8 cellular contexts compared by ENCODE assay signal in genomic region chr1:32178380-32179192, GRCh38. TPM values are rescaled to one million over a fixed set of nuclear protein-coding genes. Genes with fewer than 3 reads are reported as not detected.
DNase-seq lines count a peak whose midpoint lies in the region; ATAC-seq, FAIRE-seq and TF ChIP-seq lines count a peak whose summit lies in the region.

No MANE protein-coding gene starts in this region.

- no peak for TF ChIP-seq RAD21 in HepG2 (CRISPR knock-in tag; IDR thresholded peaks at IDR 0.05)

- peak overlapping the region; percentile 84 for H3K9ac ChIP-seq in HepG2 (ENCODE audit: insufficient read depth, low read depth, low read length)

- CTCF ChIA-PET in HepG2 (lab: Yijun Ruan, JAX; ENCODE audit: low intra/inter-chr PET ratio, low total read pairs), result no interaction called here

- no peaks in the 10 kb centered on the region for H4K20me1 ChIP-seq in HepG2 (ENCODE audit: insufficient read depth, low read length)

- peak overlapping the region; percentile 94 for H3K4me3 Mint-ChIP-seq in activated T-cell treated with anti-CD3 and anti-CD28 coated beads, Interleukin-2, amount 50 U/mL, for 4 hours
- H3K4me3 Mint-ChIP-seq in activated T-helper 2 cell treated with anti-CD3 and anti-CD28 coated beads, Interferon-gamma antibody, Interleukin-2, Interleukin-4, amounts not matched to agents 10 μg/mL and 5 μg/mL and 100 μg/mL, durations not matched to agents 14 hours and 24 hours and 36 hours (ENCODE audit: low read depth), result peak overlapping the region; percentile 97

- DNase-seq in activated T-cell treated with anti-CD3 and anti-CD28 coated beads, Interleukin-2, amount 50 U/mL, for 4 hours, result no peak
- no peak for DNase-seq in activated T-cell treated with anti-CD3 and anti-CD28 coated beads, Interleukin-2, amount 50 U/mL, for 1 hour
- DNase-seq in activated T-helper 2 cell treated with anti-CD3 and anti-CD28 coated beads, Interferon-gamma antibody, Interleukin-2, Interleukin-4, amounts not matched to agents 10 μg/mL and 5 μg/mL and 100 μg/mL, durations not matched to agents 14 hours and 24 hours and 36 hours (ENCODE audit: low spot score), result no peak
- DNase-seq in HepG2 (ENCODE audit: low spot score) (peak; percentile 80), transverse colon (no peak), HCEC 1CT (no peak), mucosa of gallbladder (ENCODE audit: low spot score) (no peak)

- H3K4me3 ChIP-seq in HepG2 (replicated peaks in 1 of 3; ENCODE audit: insufficient read depth in 1 of 3, low read depth in 2 of 3, low read length in 3 of 3) (peak overlapping the region; percentile 47 to 76 (median 58)), transverse colon (peak overlapping the region in 3 of 4 donors; percentile 55 to 82 (median 73))

- H3K36me3 Mint-ChIP-seq in activated T-cell treated with anti-CD3 and anti-CD28 coated beads, Interleukin-2, amount 50 U/mL, for 4 hours (ENCODE audit: insufficient read depth), result peaks cover 24% of the 10 kb centered on the region
- peaks cover 41% of the 10 kb centered on the region for H3K36me3 Mint-ChIP-seq in activated T-helper 2 cell treated with anti-CD3 and anti-CD28 coated beads, Interferon-gamma antibody, Interleukin-2, Interleukin-4, amounts not matched to agents 10 μg/mL and 5 μg/mL and 100 μg/mL, durations not matched to agents 14 hours and 24 hours and 36 hours (ENCODE audit: low read depth)

- ATAC-seq in activated T-cell treated with anti-CD3 and anti-CD28 coated beads, Interleukin-2, amount 50 U/mL, for 4 hours, result no peak
- ATAC-seq in HepG2 (peak; percentile 60), GM18858 (IDR thresholded peaks at IDR 0.05; ENCODE audit: unreplicated experiment) (no peak)

- TF ChIP-seq EP300 in HepG2 (IDR thresholded peaks at IDR 0.05; ENCODE audit: low read depth in 2 of 2, low read length in 2 of 2), result peak; percentile 75 to 77; a peak in 3 of 4 replicates
- peak; percentile 50; the same call in 1 of the 2 replicates for TF ChIP-seq EP300 in HepG2 (CRISPR knock-in tag; IDR thresholded peaks at IDR 0.05; ENCODE audit: borderline replicate concordance)
- TF ChIP-seq EP300 in transverse colon (IDR thresholded peaks at IDR 0.05; ENCODE audit: low read depth), result no peak

- peak overlapping the region; percentile 98 for H3K27ac Mint-ChIP-seq in activated T-helper 2 cell treated with anti-CD3 and anti-CD28 coated beads, Interferon-gamma antibody, Interleukin-2, Interleukin-4, amounts not matched to agents 10 μg/mL and 5 μg/mL and 100 μg/mL, durations not matched to agents 14 hours and 24 hours and 36 hours

- peak; percentile 79 for FAIRE-seq in HepG2 (lab: Jason Lieb, UNC)

- H3K9me3 ChIP-seq in HepG2 (ENCODE audit: low read length) (no peaks in the 10 kb centered on the region), transverse colon (no peaks in the 10 kb centered on the region)

- H3K4me1 ChIP-seq in HepG2 (ENCODE audit: insufficient read depth, low read length) (peaks cover 54% of the 10 kb centered on the region), transverse colon (peaks cover 12 to 38% (median 32%) of the 10 kb centered on the region in 4 donors)

- H3K27ac ChIP-seq in HepG2 (ENCODE audit: extremely low read length, insufficient read depth, low read length), result peak overlapping the region; percentile 87
- peak overlapping the region; percentile 94 to 98 (median 96) for H3K27ac ChIP-seq in transverse colon

- in situ Hi-C loops in HepG2 (cut with HindIII; ENCODE audit: extremely low pct_ligation_motif_present, low pct_unique_long_range_greater_than_20kb) (no loop called here), transverse colon (cut with MboI; ENCODE audit: low pct_ligation_motif_present in 1 of 4, low pct_unique_long_range_greater_than_20kb in 1 of 4, low sequenced_read_pairs in 3 of 4) (no loop called here)

- H3K27me3 Mint-ChIP-seq in activated T-cell treated with anti-CD3 and anti-CD28 coated beads, Interleukin-2, amount 50 U/mL, for 4 hours (ENCODE audit: low read depth), result no peaks in the 10 kb centered on the region
- no peaks in the 10 kb centered on the region for H3K27me3 Mint-ChIP-seq in activated T-helper 2 cell treated with anti-CD3 and anti-CD28 coated beads, Interferon-gamma antibody, Interleukin-2, Interleukin-4, amounts not matched to agents 10 μg/mL and 5 μg/mL and 100 μg/mL, durations not matched to agents 14 hours and 24 hours and 36 hours (ENCODE audit: low read depth)

- no peaks in the 10 kb centered on the region for H3K9me3 Mint-ChIP-seq in activated T-cell treated with anti-CD3 and anti-CD28 coated beads, Interleukin-2, amount 50 U/mL, for 4 hours
- no peaks in the 10 kb centered on the region for H3K9me3 Mint-ChIP-seq in activated T-helper 2 cell treated with anti-CD3 and anti-CD28 coated beads, Interferon-gamma antibody, Interleukin-2, Interleukin-4, amounts not matched to agents 10 μg/mL and 5 μg/mL and 100 μg/mL, durations not matched to agents 14 hours and 24 hours and 36 hours

- peak overlapping the region; percentile 85 for H2AFZ ChIP-seq in HepG2 (ENCODE audit: low read length)

- 0% methylated on average over 7 of the region's 7 CpGs for WGBS in HepG2 (ENCODE audit: low lambda C conversion rate)
- WGBS in transverse colon (ENCODE audit: low coverage in 1 of 2), 2 donors, result 83 to 88% methylated on average over 5 to 7 of the region's 7 CpGs

- peaks cover 4 to 16% of the 10 kb centered on the region in 2 experiments; a peak in 4 of 5 replicates for H3K36me3 ChIP-seq in HepG2 (replicated peaks in 1 of 2; ENCODE audit: control insufficient read depth in 1 of 2, insufficient read depth in 2 of 2, low read length in 2 of 2)
- H3K36me3 ChIP-seq in transverse colon, result no peaks in the 10 kb centered on the region

- no peak for TF ChIP-seq CTCF in HepG2 (CRISPR knock-in tag; IDR thresholded peaks at IDR 0.05)
- no peak for TF ChIP-seq CTCF in transverse colon (IDR thresholded peaks at IDR 0.05)

- TF ChIP-seq POLR2A in HepG2 (IDR thresholded peaks at IDR 0.05; ENCODE audit: insufficient read depth in 1 of 2, low read depth in 2 of 2, low read length in 2 of 2) (no peak), transverse colon (IDR thresholded peaks at IDR 0.05) (no peak)

- POLR2A ChIA-PET in HepG2 (lab: Yijun Ruan, JAX), result interaction anchor here (0.5 to 2.7 kb wide), 17 partner anchors 14 to 174 kb away, joined by 3 to 38 read pairs (median 5); partner anchors contain the start of genes CCDC28B, EIF3I, HDAC1 and IQCC

- intact Hi-C loops in activated T-helper 2 cell treated with anti-CD3 and anti-CD28 coated beads, Interferon-gamma antibody, Interleukin-2, Interleukin-4, amounts not matched to agents 10 μg/mL and 5 μg/mL and 100 μg/mL, durations not matched to agents 14 hours and 24 hours and 36 hours (cut with micrococcal nuclease), result loop anchor here (1.0 to 2.0 kb wide), 2 partner anchors 70 to 472 kb away; partner anchors contain the start of genes KPNA6, RBBP4 and ZBTB8OS
- intact Hi-C loops in HepG2 (cut with micrococcal nuclease; ENCODE audit: unreplicated experiment) (loop anchor here (1.0 kb wide), 1 partner anchor 105 kb away; no protein-coding TSS in a partner anchor), transverse colon (cut with DNase I; ENCODE audit: low total_unique reads) (no loop called here)

- peaks cover 26% of the 10 kb centered on the region for H3K79me2 ChIP-seq in HepG2 (ENCODE audit: insufficient read depth, low read length)

- H3K27me3 ChIP-seq in HepG2 (ENCODE audit: control insufficient read depth in 1 of 2, insufficient read depth in 2 of 2, low read length in 2 of 2), result no peaks in the 10 kb centered on the region
- H3K27me3 ChIP-seq in transverse colon, result no peaks in the 10 kb centered on the region

- peaks cover 32% of the 10 kb centered on the region for H3K4me1 Mint-ChIP-seq in activated T-cell treated with anti-CD3 and anti-CD28 coated beads, Interleukin-2, amount 50 U/mL, for 4 hours (ENCODE audit: low read depth)
- H3K4me1 Mint-ChIP-seq in activated T-helper 2 cell treated with anti-CD3 and anti-CD28 coated beads, Interferon-gamma antibody, Interleukin-2, Interleukin-4, amounts not matched to agents 10 μg/mL and 5 μg/mL and 100 μg/mL, durations not matched to agents 14 hours and 24 hours and 36 hours (ENCODE audit: low read depth), result peaks cover 26% of the 10 kb centered on the region

- peak overlapping the region; percentile 80 for H3K4me2 ChIP-seq in HepG2 (ENCODE audit: low read depth, low read length)

- BruUV-seq in HepG2 (replicated peaks; lab: Mats Ljungman, UMichigan), result no TSS peak

RNA-seq across cellular contexts. Expression of gene TXLNA, which starts 0.9 kb away (rescaled TPM):
- 10 to 100 TPM; 80.7 to 86.6 (median 86.0) TPM for total RNA-seq in activated T-cell treated with anti-CD3 and anti-CD28 coated beads, Interleukin-2, amount 50 U/mL, for 4 hours
- total RNA-seq in activated T-helper 2 cell treated with anti-CD3 and anti-CD28 coated beads, Interferon-gamma antibody, Interleukin-2, Interleukin-4, amounts not matched to agents 10 μg/mL and 5 μg/mL and 100 μg/mL, durations not matched to agents 14 hours and 24 hours and 36 hours, result 98.6 and 101 TPM in 2 replicates
- total RNA-seq in HepG2 (2016; rRNA removed; fragmentation: Illumina TruSeq; extraction: Trizol), result 67.8 and 70.7 TPM in 2 replicates
- total RNA-seq in HepG2 (2016; cell fraction: cytosol; rRNA removed; fragmentation: Illumina TruSeq; extraction: Trizol; ENCODE audit: low read depth), result 4.6 and 5.6 TPM in 2 replicates
- 62.2 and 69.2 TPM in 2 replicates for total RNA-seq in HepG2 (2016; cell fraction: insoluble cytoplasmic fraction; rRNA removed; fragmentation: Illumina TruSeq; extraction: Trizol)
- total RNA-seq in HepG2 (2016; cell fraction: membrane; rRNA removed; fragmentation: Illumina TruSeq; extraction: Trizol), result 18.3 and 20.1 TPM in 2 replicates
- total RNA-seq in HepG2 (2016; cell fraction: nucleus; rRNA removed; fragmentation: Illumina TruSeq; extraction: Trizol), result 43.1 and 47.6 TPM in 2 replicates
- 29.6 and 35.3 TPM in 2 replicates for polyA plus RNA-seq in HepG2 (2011; rRNA removed)
- polyA plus RNA-seq in HepG2 (2011; cell fraction: cytosol; rRNA removed), result 24.4 and 26.4 TPM in 2 replicates
- 61.7 and 67.4 TPM in 2 replicates for polyA plus RNA-seq in HepG2 (2011; cell fraction: nucleus; rRNA removed)
- 17.6 and 25.1 TPM in 2 replicates for polyA plus RNA-seq in HepG2 (2012)
- 1.8 and 2.5 TPM in 2 replicates for polyA plus RNA-seq in HepG2 (2016; cell fraction: cytosol; fragmentation: Illumina TruSeq; extraction: Trizol; ENCODE audit: low read depth)
- polyA plus RNA-seq in HepG2 (2016; cell fraction: insoluble cytoplasmic fraction; fragmentation: Illumina TruSeq; extraction: Trizol; ENCODE audit: low read depth), result 31.0 and 40.7 TPM in 2 replicates
- polyA plus RNA-seq in HepG2 (2016; cell fraction: membrane; fragmentation: Illumina TruSeq; extraction: Trizol; ENCODE audit: low read depth), result 6.7 and 7.2 TPM in 2 replicates
- 57.5 and 57.8 TPM in 2 replicates for polyA plus RNA-seq in HepG2 (2016; cell fraction: nucleus; fragmentation: Illumina TruSeq; extraction: Trizol; ENCODE audit: insufficient read depth, low read depth)
- polyA minus RNA-seq in HepG2 (2011; rRNA and poly(A)+ RNA removed; ENCODE audit: low replicate concordance), result 48.5 and 59.2 TPM in 2 replicates
- 21.2 and 22.2 TPM in 2 replicates for polyA minus RNA-seq in HepG2 (2011; cell fraction: cytosol; rRNA and poly(A)+ RNA removed)
- polyA minus RNA-seq in HepG2 (2011; cell fraction: nucleus; rRNA and poly(A)+ RNA removed), result 18.9 and 23.6 TPM in 2 replicates
- total RNA-seq in transverse colon, result 10 to 100 TPM; 16.5 to 37.3 (median 25.7) TPM
- 62.1 TPM for total RNA-seq in mucosa of gallbladder

RNA-seq across cellular contexts. Expression of gene CCDC28B, which starts 21.8 kb away (rescaled TPM):
- 10 to 100 TPM in 1 of 3 donors, 1 to 10 TPM in 2; 6.7 to 10.0 (median 7.8) TPM for total RNA-seq in activated T-cell treated with anti-CD3 and anti-CD28 coated beads, Interleukin-2, amount 50 U/mL, for 4 hours
- 39.1 and 44.0 TPM in 2 replicates for total RNA-seq in activated T-helper 2 cell treated with anti-CD3 and anti-CD28 coated beads, Interferon-gamma antibody, Interleukin-2, Interleukin-4, amounts not matched to agents 10 μg/mL and 5 μg/mL and 100 μg/mL, durations not matched to agents 14 hours and 24 hours and 36 hours
- total RNA-seq in HepG2 (2016; rRNA removed; fragmentation: Illumina TruSeq; extraction: Trizol) (2.8 and 3.5 TPM in 2 replicates), transverse colon (1 to 10 TPM in 3 of 4 donors, not detected in 1; 1.2 to 4.0 (median 2.7) TPM), mucosa of gallbladder (12.1 TPM)
- total RNA-seq in HepG2 (2016; cell fraction: cytosol; rRNA removed; fragmentation: Illumina TruSeq; extraction: Trizol; ENCODE audit: low read depth), result 0.53 and 1.1 TPM in 2 replicates
- total RNA-seq in HepG2 (2016; cell fraction: insoluble cytoplasmic fraction; rRNA removed; fragmentation: Illumina TruSeq; extraction: Trizol), result 3.1 and 3.8 TPM in 2 replicates
- 1.3 and 1.9 TPM in 2 replicates for total RNA-seq in HepG2 (2016; cell fraction: membrane; rRNA removed; fragmentation: Illumina TruSeq; extraction: Trizol)
- total RNA-seq in HepG2 (2016; cell fraction: nucleus; rRNA removed; fragmentation: Illumina TruSeq; extraction: Trizol), result 0.75 and 0.81 TPM in 2 replicates
- 2.6 TPM in 2 replicates for polyA plus RNA-seq in HepG2 (2011; rRNA removed)
- 1.9 and 2.6 TPM in 2 replicates for polyA plus RNA-seq in HepG2 (2011; cell fraction: cytosol; rRNA removed)
- 4.6 and 5.6 TPM in 2 replicates for polyA plus RNA-seq in HepG2 (2011; cell fraction: nucleus; rRNA removed)
- polyA plus RNA-seq in HepG2 (2012), result 3.4 and 4.3 TPM in 2 replicates
- polyA plus RNA-seq in HepG2 (2016; cell fraction: cytosol; fragmentation: Illumina TruSeq; extraction: Trizol; ENCODE audit: low read depth), result 0.87 and 1.5 TPM in 2 replicates
- polyA plus RNA-seq in HepG2 (2016; cell fraction: insoluble cytoplasmic fraction; fragmentation: Illumina TruSeq; extraction: Trizol; ENCODE audit: low read depth), result 1.5 and 1.7 TPM in 2 replicates
- 0.65 and 0.95 TPM in 2 replicates for polyA plus RNA-seq in HepG2 (2016; cell fraction: membrane; fragmentation: Illumina TruSeq; extraction: Trizol; ENCODE audit: low read depth)
- 1.8 and 2.3 TPM in 2 replicates for polyA plus RNA-seq in HepG2 (2016; cell fraction: nucleus; fragmentation: Illumina TruSeq; extraction: Trizol; ENCODE audit: insufficient read depth, low read depth)
- polyA minus RNA-seq in HepG2 (2011; rRNA and poly(A)+ RNA removed; ENCODE audit: low replicate concordance), result 0.26 and 2.1 TPM in 2 replicates
- polyA minus RNA-seq in HepG2 (2011; cell fraction: cytosol; rRNA and poly(A)+ RNA removed), result 0.89 and 1.9 TPM in 2 replicates
- 0.75 and 1.0 TPM in 2 replicates for polyA minus RNA-seq in HepG2 (2011; cell fraction: nucleus; rRNA and poly(A)+ RNA removed)

RNA-seq across cellular contexts. Expression of gene IQCC, which starts 26.9 kb away (rescaled TPM):
- 1 to 10 TPM; 2.2 to 3.0 (median 2.9) TPM for total RNA-seq in activated T-cell treated with anti-CD3 and anti-CD28 coated beads, Interleukin-2, amount 50 U/mL, for 4 hours
- total RNA-seq in activated T-helper 2 cell treated with anti-CD3 and anti-CD28 coated beads, Interferon-gamma antibody, Interleukin-2, Interleukin-4, amounts not matched to agents 10 μg/mL and 5 μg/mL and 100 μg/mL, durations not matched to agents 14 hours and 24 hours and 36 hours, result 5.0 and 5.4 TPM in 2 replicates
- total RNA-seq in HepG2 (2016; rRNA removed; fragmentation: Illumina TruSeq; extraction: Trizol), result 2.3 and 3.0 TPM in 2 replicates
- 0.62 and 0.71 TPM in 2 replicates for total RNA-seq in HepG2 (2016; cell fraction: cytosol; rRNA removed; fragmentation: Illumina TruSeq; extraction: Trizol; ENCODE audit: low read depth)
- 3.2 TPM in 2 replicates for total RNA-seq in HepG2 (2016; cell fraction: insoluble cytoplasmic fraction; rRNA removed; fragmentation: Illumina TruSeq; extraction: Trizol)
- 1.4 and 1.7 TPM in 2 replicates for total RNA-seq in HepG2 (2016; cell fraction: membrane; rRNA removed; fragmentation: Illumina TruSeq; extraction: Trizol)
- total RNA-seq in HepG2 (2016; cell fraction: nucleus; rRNA removed; fragmentation: Illumina TruSeq; extraction: Trizol), result 2.2 and 3.1 TPM in 2 replicates
- 1.5 and 1.7 TPM in 2 replicates for polyA plus RNA-seq in HepG2 (2011; rRNA removed)
- polyA plus RNA-seq in HepG2 (2011; cell fraction: cytosol; rRNA removed), result 1.4 and 1.5 TPM in 2 replicates
- 1.5 and 2.0 TPM in 2 replicates for polyA plus RNA-seq in HepG2 (2011; cell fraction: nucleus; rRNA removed)
- polyA plus RNA-seq in HepG2 (2012), result 0.89 and 1.6 TPM in 2 replicates
- 0.54 and 0.60 TPM in 2 replicates for polyA plus RNA-seq in HepG2 (2016; cell fraction: cytosol; fragmentation: Illumina TruSeq; extraction: Trizol; ENCODE audit: low read depth)
- 3.2 TPM in 2 replicates for polyA plus RNA-seq in HepG2 (2016; cell fraction: insoluble cytoplasmic fraction; fragmentation: Illumina TruSeq; extraction: Trizol; ENCODE audit: low read depth)
- polyA plus RNA-seq in HepG2 (2016; cell fraction: membrane; fragmentation: Illumina TruSeq; extraction: Trizol; ENCODE audit: low read depth), result 0.99 and 1.1 TPM in 2 replicates
- polyA plus RNA-seq in HepG2 (2016; cell fraction: nucleus; fragmentation: Illumina TruSeq; extraction: Trizol; ENCODE audit: insufficient read depth, low read depth), result 5.3 and 6.6 TPM in 2 replicates
- 1.5 and 5.0 TPM in 2 replicates for polyA minus RNA-seq in HepG2 (2011; rRNA and poly(A)+ RNA removed; ENCODE audit: low replicate concordance)
- 0.53 and 0.69 TPM in 2 replicates for polyA minus RNA-seq in HepG2 (2011; cell fraction: cytosol; rRNA and poly(A)+ RNA removed)
- 1.7 and 1.9 TPM in 2 replicates for polyA minus RNA-seq in HepG2 (2011; cell fraction: nucleus; rRNA and poly(A)+ RNA removed)
- total RNA-seq in transverse colon, result 1 to 10 TPM in 2 of 4 donors, under 1 TPM in 1, not detected in 1; 1.00 to 2.0 (median 1.9) TPM
- total RNA-seq in mucosa of gallbladder, result 3.5 TPM

RNA-seq across cellular contexts. Expression of gene DCDC2B, which starts 30.3 kb away (rescaled TPM):
- total RNA-seq in activated T-cell treated with anti-CD3 and anti-CD28 coated beads, Interleukin-2, amount 50 U/mL, for 4 hours, result not detected
- 0.14 TPM in 1 of 2 replicates, not detected in the other for total RNA-seq in activated T-helper 2 cell treated with anti-CD3 and anti-CD28 coated beads, Interferon-gamma antibody, Interleukin-2, Interleukin-4, amounts not matched to agents 10 μg/mL and 5 μg/mL and 100 μg/mL, durations not matched to agents 14 hours and 24 hours and 36 hours
- not detected in 2 replicates for total RNA-seq in HepG2 (2016; rRNA removed; fragmentation: Illumina TruSeq; extraction: Trizol)
- not detected in 2 replicates for total RNA-seq in HepG2 (2016; cell fraction: cytosol; rRNA removed; fragmentation: Illumina TruSeq; extraction: Trizol; ENCODE audit: low read depth)
- total RNA-seq in HepG2 (2016; cell fraction: insoluble cytoplasmic fraction; rRNA removed; fragmentation: Illumina TruSeq; extraction: Trizol), result not detected in 2 replicates
- not detected in 2 replicates for total RNA-seq in HepG2 (2016; cell fraction: membrane; rRNA removed; fragmentation: Illumina TruSeq; extraction: Trizol)
- not detected in 2 replicates for total RNA-seq in HepG2 (2016; cell fraction: nucleus; rRNA removed; fragmentation: Illumina TruSeq; extraction: Trizol)
- not detected in 2 replicates for polyA plus RNA-seq in HepG2 (2011; rRNA removed)
- polyA plus RNA-seq in HepG2 (2011; cell fraction: cytosol; rRNA removed), result not detected in 2 replicates
- not detected in 2 replicates for polyA plus RNA-seq in HepG2 (2011; cell fraction: nucleus; rRNA removed)
- polyA plus RNA-seq in HepG2 (2012), result 0.09 and 0.12 TPM in 2 replicates
- not detected in 2 replicates for polyA plus RNA-seq in HepG2 (2016; cell fraction: cytosol; fragmentation: Illumina TruSeq; extraction: Trizol; ENCODE audit: low read depth)
- polyA plus RNA-seq in HepG2 (2016; cell fraction: insoluble cytoplasmic fraction; fragmentation: Illumina TruSeq; extraction: Trizol; ENCODE audit: low read depth), result not detected in 2 replicates
- polyA plus RNA-seq in HepG2 (2016; cell fraction: membrane; fragmentation: Illumina TruSeq; extraction: Trizol; ENCODE audit: low read depth), result not detected in 2 replicates
- polyA plus RNA-seq in HepG2 (2016; cell fraction: nucleus; fragmentation: Illumina TruSeq; extraction: Trizol; ENCODE audit: insufficient read depth, low read depth), result not detected in 2 replicates
- 0.12 TPM in 1 of 2 replicates, not detected in the other for polyA minus RNA-seq in HepG2 (2011; rRNA and poly(A)+ RNA removed; ENCODE audit: low replicate concordance)
- polyA minus RNA-seq in HepG2 (2011; cell fraction: cytosol; rRNA and poly(A)+ RNA removed), result not detected in 2 replicates
- not detected in 2 replicates for polyA minus RNA-seq in HepG2 (2011; cell fraction: nucleus; rRNA and poly(A)+ RNA removed)
- not detected for total RNA-seq in transverse colon
- total RNA-seq in mucosa of gallbladder, result not detected

RNA-seq across cellular contexts. Expression of gene TMEM234, which starts 43.6 kb away (rescaled TPM):
- 1 to 10 TPM; 8.0 to 9.2 (median 8.2) TPM for total RNA-seq in activated T-cell treated with anti-CD3 and anti-CD28 coated beads, Interleukin-2, amount 50 U/mL, for 4 hours
- 10.7 and 12.1 TPM in 2 replicates for total RNA-seq in activated T-helper 2 cell treated with anti-CD3 and anti-CD28 coated beads, Interferon-gamma antibody, Interleukin-2, Interleukin-4, amounts not matched to agents 10 μg/mL and 5 μg/mL and 100 μg/mL, durations not matched to agents 14 hours and 24 hours and 36 hours
- total RNA-seq in HepG2 (2016; rRNA removed; fragmentation: Illumina TruSeq; extraction: Trizol), result 4.2 and 9.0 TPM in 2 replicates
- 5.8 and 6.9 TPM in 2 replicates for total RNA-seq in HepG2 (2016; cell fraction: cytosol; rRNA removed; fragmentation: Illumina TruSeq; extraction: Trizol; ENCODE audit: low read depth)
- total RNA-seq in HepG2 (2016; cell fraction: insoluble cytoplasmic fraction; rRNA removed; fragmentation: Illumina TruSeq; extraction: Trizol), result 3.5 and 8.7 TPM in 2 replicates
- total RNA-seq in HepG2 (2016; cell fraction: membrane; rRNA removed; fragmentation: Illumina TruSeq; extraction: Trizol), result 5.1 and 5.2 TPM in 2 replicates
- 11.7 and 11.9 TPM in 2 replicates for total RNA-seq in HepG2 (2016; cell fraction: nucleus; rRNA removed; fragmentation: Illumina TruSeq; extraction: Trizol)
- polyA plus RNA-seq in HepG2 (2011; rRNA removed), result 6.1 and 6.8 TPM in 2 replicates
- 3.9 and 4.6 TPM in 2 replicates for polyA plus RNA-seq in HepG2 (2011; cell fraction: cytosol; rRNA removed)
- polyA plus RNA-seq in HepG2 (2011; cell fraction: nucleus; rRNA removed), result 23.3 and 24.8 TPM in 2 replicates
- polyA plus RNA-seq in HepG2 (2012), result 4.1 and 4.7 TPM in 2 replicates
- 3.2 TPM in 2 replicates for polyA plus RNA-seq in HepG2 (2016; cell fraction: cytosol; fragmentation: Illumina TruSeq; extraction: Trizol; ENCODE audit: low read depth)
- 3.8 and 4.7 TPM in 2 replicates for polyA plus RNA-seq in HepG2 (2016; cell fraction: insoluble cytoplasmic fraction; fragmentation: Illumina TruSeq; extraction: Trizol; ENCODE audit: low read depth)
- 2.9 and 3.0 TPM in 2 replicates for polyA plus RNA-seq in HepG2 (2016; cell fraction: membrane; fragmentation: Illumina TruSeq; extraction: Trizol; ENCODE audit: low read depth)
- 14.3 and 14.8 TPM in 2 replicates for polyA plus RNA-seq in HepG2 (2016; cell fraction: nucleus; fragmentation: Illumina TruSeq; extraction: Trizol; ENCODE audit: insufficient read depth, low read depth)
- 21.3 and 41.3 TPM in 2 replicates for polyA minus RNA-seq in HepG2 (2011; rRNA and poly(A)+ RNA removed; ENCODE audit: low replicate concordance)
- polyA minus RNA-seq in HepG2 (2011; cell fraction: cytosol; rRNA and poly(A)+ RNA removed), result 1.7 and 3.0 TPM in 2 replicates
- 24.1 and 26.1 TPM in 2 replicates for polyA minus RNA-seq in HepG2 (2011; cell fraction: nucleus; rRNA and poly(A)+ RNA removed)
- total RNA-seq in transverse colon, result 100 to 1,000 TPM in 1 of 4 donors, 10 to 100 TPM in 3; 16.5 to 166 (median 22.7) TPM
- total RNA-seq in mucosa of gallbladder, result 35.1 TPM
